ENCODE assay signal across 11 cellular contexts in genomic region chr16:18995406-18995805, GRCh38. TPM values are rescaled to one million over a fixed set of nuclear protein-coding genes. Genes with fewer than 3 reads are reported as not detected.
DNase-seq lines count a peak whose midpoint lies in the region; ATAC-seq, FAIRE-seq and TF ChIP-seq lines count a peak whose summit lies in the region.
"Not testable (repeated sequence)": the region's sequence is repeated elsewhere in the genome, so short reads cannot be mapped to it uniquely, and the experiment has no call there.
"Had no signal": no experiment of that assay in that cellular context is flagged by ENCODE, and none has a peak within 500 bp of the region (broad histone marks: within the 10 kb centered on the region; RNA-seq: fewer than 3 reads in every experiment).

No MANE protein-coding gene starts in this region.

- intact Hi-C loops in PC-3 (cut with micrococcal nuclease); dorsolateral prefrontal cortex (cut with DNase I); HepG2 (cut with micrococcal nuclease; ENCODE audit: unreplicated experiment): not testable (repeated sequence)

- not testable (repeated sequence) for H3F3A ChIP-seq in PC-3 (ENCODE audit: low read length, unreplicated experiment)

- TF ChIP-seq RAD21 in A549 (conservative IDR thresholded peaks at IDR 0.05 in 1 of 2, IDR thresholded peaks at IDR 0.05 in 1 of 2); HepG2 (CRISPR knock-in tag; IDR thresholded peaks at IDR 0.05): not testable (repeated sequence)

- not testable (repeated sequence) for H2AFZ ChIP-seq in PC-3 (ENCODE audit: low read length); HepG2 (ENCODE audit: low read length)

- H4K20me1 ChIP-seq in PC-3 (ENCODE audit: low read length); HepG2 (ENCODE audit: insufficient read depth, low read length): not testable (repeated sequence)

- WGBS in A549 (ENCODE audit: missing lambda C conversion rate) = 91% methylated on average over 12 of the region's 12 CpGs
- 93% methylated on average over 12 of the region's 12 CpGs for WGBS in HepG2 (ENCODE audit: low lambda C conversion rate)
- WGBS in upper lobe of left lung, 2 donors = 71 to 78% methylated on average over 9 to 12 of the region's 12 CpGs

- peak overlapping the region; percentile 77; the same call in 1 of the 3 replicates for H3K4me2 ChIP-seq in A549
- H3K4me2 ChIP-seq in PC-3 (ENCODE audit: low read length); HepG2 (ENCODE audit: low read depth, low read length): not testable (repeated sequence)

- not testable (repeated sequence) for TF ChIP-seq POLR2A in A549 (IDR thresholded peaks at IDR 0.05; ENCODE audit: low read length); HepG2 (IDR thresholded peaks at IDR 0.05; ENCODE audit: insufficient read depth in 1 of 2, low read depth in 2 of 2, low read length in 2 of 2); upper lobe of left lung (IDR thresholded peaks at IDR 0.05)

- POLR2A ChIA-PET in A549 (lab: Yijun Ruan, JAX) = interaction anchor here (0.6 to 1.0 kb wide), 2 partner anchors 12 to 73 kb away, joined by 4 to 5 read pairs; partner anchors contain the start of gene TMC7
- POLR2A ChIA-PET in PC-3 (lab: Charles Lee; ENCODE audit: unreplicated experiment) = interaction anchor here (0.7 kb wide), 1 partner anchor 124 kb away, joined by 3 read pairs; no protein-coding TSS in a partner anchor
- POLR2A ChIA-PET in RWPE1 (lab: Yijun Ruan, JAX; ENCODE audit: low non-redundant PET); HepG2 (lab: Yijun Ruan, JAX): not testable (repeated sequence)

- H3K27me3 ChIP-seq in PC-3 (ENCODE audit: low read length); dorsolateral prefrontal cortex; HepG2 (ENCODE audit: control insufficient read depth in 1 of 2, insufficient read depth in 2 of 2, low read length in 2 of 2); upper lobe of left lung: not testable (repeated sequence)

- ATAC-seq in A549; PC-3; HepG2; upper lobe of left lung (ENCODE audit: low FRiP score in 2 of 2): not testable (repeated sequence)

- not testable (repeated sequence) for H3K4me3 ChIP-seq in A549; PC-3 (ENCODE audit: low read length); dorsolateral prefrontal cortex; HepG2 (replicated peaks in 1 of 3; ENCODE audit: insufficient read depth in 1 of 3, low read depth in 2 of 3, low read length in 3 of 3); upper lobe of left lung

- BruUV-seq in PC-3 (replicated peaks; lab: Mats Ljungman, UMichigan); HepG2 (replicated peaks; lab: Mats Ljungman, UMichigan): not testable (repeated sequence)

- CTCF ChIA-PET in A549 (lab: Yijun Ruan, JAX) = interaction anchor here (4.4 kb wide), 1 partner anchor 11 kb away, joined by 26 read pairs; the partner anchor contains the start of gene TMC7
- CTCF ChIA-PET in PC-3 (lab: Charles Lee); RWPE1 (lab: Yijun Ruan, JAX); HepG2 (lab: Yijun Ruan, JAX; ENCODE audit: low intra/inter-chr PET ratio, low total read pairs): not testable (repeated sequence)

- in situ Hi-C loops in HepG2 (cut with HindIII; ENCODE audit: extremely low pct_ligation_motif_present, low pct_unique_long_range_greater_than_20kb) = not testable (repeated sequence)

- TF ChIP-seq CTCF in A549 (IDR thresholded peaks at IDR 0.05); PC-3 (conservative IDR thresholded peaks at IDR 0.05; ENCODE audit: low read depth, low read length); RWPE1 (conservative IDR thresholded peaks at IDR 0.05; ENCODE audit: low read depth); dorsolateral prefrontal cortex (IDR thresholded peaks at IDR 0.05 in 54 of 56, conservative IDR thresholded peaks at IDR 0.05 in 2 of 56; ENCODE audit: low read depth in 1 of 56, partially characterized antibody in 56 of 56); HepG2 (CRISPR knock-in tag; IDR thresholded peaks at IDR 0.05); upper lobe of left lung (IDR thresholded peaks at IDR 0.05): not testable (repeated sequence)

- H3K9ac ChIP-seq in PC-3 (ENCODE audit: low read length); HepG2 (ENCODE audit: insufficient read depth, low read depth, low read length): not testable (repeated sequence)

- H3K9me2 ChIP-seq in PC-3 (replicated peaks; ENCODE audit: low read length) = not testable (repeated sequence)

- H3K4me1 ChIP-seq in A549 = peaks cover 63% of the 10 kb centered on the region
- H3K4me1 ChIP-seq in PC-3 (ENCODE audit: insufficient read depth, low read length) = peaks cover 30% of the 10 kb centered on the region
- peaks cover 44% of the 10 kb centered on the region for H3K4me1 ChIP-seq in HepG2 (ENCODE audit: insufficient read depth, low read length)
- H3K4me1 ChIP-seq in upper lobe of left lung = peaks cover 0 to 38% (median 22%) of the 10 kb centered on the region in 4 donors

- peaks cover 20% of the 10 kb centered on the region for H3K79me2 ChIP-seq in PC-3 (ENCODE audit: low read length)
- H3K79me2 ChIP-seq in HepG2 (ENCODE audit: insufficient read depth, low read length) = not testable (repeated sequence)

- not testable (repeated sequence) for H3K9me3 ChIP-seq in A549; PC-3 (ENCODE audit: low read length); upper lobe of left lung
- H3K9me3 ChIP-seq in HepG2 (ENCODE audit: low read length) = peaks cover 14% of the 10 kb centered on the region

- peak overlapping the region; percentile 87 to 89 for H3K27ac ChIP-seq in A549
- H3K27ac ChIP-seq in PC-3 (ENCODE audit: low read length) = peak overlapping the region; percentile 100
- H3K27ac ChIP-seq in RWPE1 = peak overlapping the region; percentile 53
- peak overlapping the region in 35 of 59 donors; percentile 15 to 91 (median 65) for H3K27ac ChIP-seq in dorsolateral prefrontal cortex
- H3K27ac ChIP-seq in HepG2 (ENCODE audit: extremely low read length, insufficient read depth, low read length) = not testable (repeated sequence)
- H3K27ac ChIP-seq in substantia nigra (ENCODE audit: low read depth, low read length, poor library complexity, severe bottlenecking) = peak overlapping the region; percentile 64
- peak overlapping the region; percentile 17 to 67 (median 62) for H3K27ac ChIP-seq in upper lobe of left lung

- DNase-seq in A549 (ENCODE audit: low read depth in 1 of 2, low spot score in 1 of 2); PC-3; RWPE1 (ENCODE audit: low spot score); HepG2 (ENCODE audit: low spot score); substantia nigra (lab: John Stamatoyannopoulos, UW): not testable (repeated sequence)
- DNase-seq in dorsolateral prefrontal cortex (peak in 1 of 10 donors; percentile 21), mesenteric fat pad (ENCODE audit: low spot score) (peak; percentile 53), upper lobe of left lung (peak in 1 of 2 donors; percentile 27)

- not testable (repeated sequence) for FAIRE-seq in A549 (lab: Jason Lieb, UNC); HepG2 (lab: Jason Lieb, UNC)

- not testable (repeated sequence) for TF ChIP-seq EP300 in A549 (IDR thresholded peaks at IDR 0.05); HepG2 (IDR thresholded peaks at IDR 0.05; ENCODE audit: low read depth in 2 of 2, low read length in 2 of 2); HepG2 (CRISPR knock-in tag; IDR thresholded peaks at IDR 0.05; ENCODE audit: borderline replicate concordance); upper lobe of left lung (IDR thresholded peaks at IDR 0.05)

- not testable (repeated sequence) for H3K36me3 ChIP-seq in PC-3 (ENCODE audit: low read depth, low read length); HepG2 (replicated peaks in 1 of 2; ENCODE audit: control insufficient read depth in 1 of 2, insufficient read depth in 2 of 2, low read length in 2 of 2); upper lobe of left lung

RNA-seq across cellular contexts. Expression of gene TMC7, which starts 11.7 kb away (rescaled TPM):
- polyA plus RNA-seq in A549 (2011; rRNA removed) (9.4 and 15.0 TPM in 2 replicates), A549 (2017; fragmentation: RNase III; extraction: RNeasy Plus Mini Kit Qiagen cat#74134 plus additional on column Dnase treatment) (5.4 to 7.5 TPM (median 7.0 TPM) in 3 replicates), HepG2 (2011; rRNA removed) (5.1 and 5.4 TPM in 2 replicates)
- 2.9 and 4.3 TPM in 2 replicates for polyA plus RNA-seq in A549 (2012; cell fraction: cytosol; rRNA removed)
- 3.4 and 6.4 TPM in 2 replicates for polyA plus RNA-seq in A549 (2012; cell fraction: nucleus; rRNA removed)
- polyA minus RNA-seq in A549 (2011; rRNA and poly(A)+ RNA removed) = 12.5 and 14.3 TPM in 2 replicates
- total RNA-seq in PC-3 (2014; rRNA removed) (5.3 and 6.9 TPM in 2 replicates), dorsolateral prefrontal cortex (10 to 100 TPM in 88 of 120 experiments, 1 to 10 TPM in 32; 4.6 to 56.9 (median 13.3) TPM), HepG2 (2016; rRNA removed; fragmentation: Illumina TruSeq; extraction: Trizol) (1.2 TPM in 2 replicates), mesenteric fat pad (3.2 TPM), upper lobe of left lung (10 to 100 TPM in 1 of 6 donors, 1 to 10 TPM in 5; 4.5 to 11.5 (median 5.9) TPM)
- 0.20 and 0.62 TPM in 2 replicates for total RNA-seq in HepG2 (2016; cell fraction: cytosol; rRNA removed; fragmentation: Illumina TruSeq; extraction: Trizol; ENCODE audit: low read depth)
- 0.77 and 1.2 TPM in 2 replicates for total RNA-seq in HepG2 (2016; cell fraction: insoluble cytoplasmic fraction; rRNA removed; fragmentation: Illumina TruSeq; extraction: Trizol)
- total RNA-seq in HepG2 (2016; cell fraction: membrane; rRNA removed; fragmentation: Illumina TruSeq; extraction: Trizol) = 0.62 and 0.74 TPM in 2 replicates
- total RNA-seq in HepG2 (2016; cell fraction: nucleus; rRNA removed; fragmentation: Illumina TruSeq; extraction: Trizol) = 1.6 and 2.1 TPM in 2 replicates
- polyA plus RNA-seq in HepG2 (2011; cell fraction: cytosol; rRNA removed) = 3.4 and 5.0 TPM in 2 replicates
- polyA plus RNA-seq in HepG2 (2011; cell fraction: nucleus; rRNA removed) = 4.3 and 4.5 TPM in 2 replicates
- 2.8 and 4.5 TPM in 2 replicates for polyA plus RNA-seq in HepG2 (2012)
- 0.16 and 0.23 TPM in 2 replicates for polyA plus RNA-seq in HepG2 (2016; cell fraction: cytosol; fragmentation: Illumina TruSeq; extraction: Trizol; ENCODE audit: low read depth)
- 1.0 and 1.1 TPM in 2 replicates for polyA plus RNA-seq in HepG2 (2016; cell fraction: insoluble cytoplasmic fraction; fragmentation: Illumina TruSeq; extraction: Trizol; ENCODE audit: low read depth)
- polyA plus RNA-seq in HepG2 (2016; cell fraction: membrane; fragmentation: Illumina TruSeq; extraction: Trizol; ENCODE audit: low read depth) = 0.37 and 0.55 TPM in 2 replicates
- polyA plus RNA-seq in HepG2 (2016; cell fraction: nucleus; fragmentation: Illumina TruSeq; extraction: Trizol; ENCODE audit: insufficient read depth, low read depth) = 3.2 TPM in 2 replicates
- 4.8 and 9.6 TPM in 2 replicates for polyA minus RNA-seq in HepG2 (2011; rRNA and poly(A)+ RNA removed; ENCODE audit: low replicate concordance)
- 6.1 and 6.4 TPM in 2 replicates for polyA minus RNA-seq in HepG2 (2011; cell fraction: cytosol; rRNA and poly(A)+ RNA removed)
- 7.6 and 10.7 TPM in 2 replicates for polyA minus RNA-seq in HepG2 (2011; cell fraction: nucleus; rRNA and poly(A)+ RNA removed)
- total RNA-seq: CD4-positive, alpha-beta T cell; CD8-positive, alpha-beta memory T cell had no signal
- polyA plus RNA-seq: CD14-positive monocyte; CD8-positive, alpha-beta memory T cell had no signal
